ENCODE assay signal across 20 cellular contexts in the genomic region with DNA sequence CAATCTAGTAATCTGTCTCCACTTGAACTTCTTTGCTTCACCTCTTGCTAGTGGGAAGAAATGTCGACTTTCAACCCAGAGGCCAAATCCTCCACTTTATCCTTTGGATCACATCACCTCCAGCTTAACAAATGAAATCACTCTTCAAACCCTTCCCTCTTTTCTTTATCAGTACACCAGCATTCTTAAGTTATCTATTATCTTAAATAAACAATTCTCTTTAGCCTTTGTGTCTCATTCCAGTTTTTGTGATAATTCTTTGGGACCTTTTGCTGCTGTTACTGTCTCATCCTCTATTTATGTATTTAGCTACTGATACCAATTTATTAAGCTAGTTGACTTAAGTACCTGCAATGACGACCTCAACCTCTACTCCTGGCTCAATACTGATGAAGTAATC.
"Had no signal": no experiment of that assay in that cellular context is flagged by ENCODE, and none has a peak within 500 bp of the region (broad histone marks: within the 10 kb centered on the region; RNA-seq: fewer than 3 reads in every experiment).

No MANE protein-coding gene starts in this region.

- DNase-seq: KBM-7, MV-4-11, NCI-H1048, NCI-H1105, NCI-H1417, NCI-H1436 treated with DMSO at 0.1 percent for 48 hours, NCI-H1694, NCI-H187 treated with DMSO at 0.1 percent for 48 hours, NCI-H2029 treated with DMSO at 0.1 percent for 48 hours, NCI-H2171 treated with DMSO at 0.1 percent for 48 hours, NCI-H446, NCI-H510A, NCI-H524 treated with DMSO at 0.1 percent for 48 hours, NCI-H69, NCI-H774, SHP77 had no signal

- ATAC-seq: Panc1, SK-N-SH treated with all-trans-retinoic acid at 6 μM for 48 hours had no signal

- H3K27ac ChIP-seq: HL-60, RWPE1 had no signal
